In genomic region chr15:75153084-75153483, GRCh38 we compare ENCODE assay signal across 10 cellular contexts. TPM values are rescaled to one million over a fixed set of nuclear protein-coding genes. Genes with fewer than 3 reads are reported as not detected.
DNase-seq lines count a peak whose midpoint lies in the region; ATAC-seq and TF ChIP-seq lines count a peak whose summit lies in the region.
"Had no signal": no experiment of that assay in that cellular context is flagged by ENCODE, and none has a peak within 500 bp of the region (broad histone marks: within the 10 kb centered on the region; RNA-seq: fewer than 3 reads in every experiment).

No MANE protein-coding gene starts in this region.

- TF ChIP-seq CTCF in WERI-Rb-1 (IDR thresholded peaks at IDR 0.05; ENCODE audit: low read depth, low read length) (no peak), lung (IDR thresholded peaks at IDR 0.05; ENCODE audit: control extremely low read depth, extremely low read depth) (no peak)

- peaks cover under 1% of the 10 kb centered on the region for H3K9me3 ChIP-seq in WERI-Rb-1 (ENCODE audit: severe bottlenecking)
- H3K9me3 ChIP-seq in lung (ENCODE audit: control insufficient read depth in 2 of 2, insufficient read depth in 1 of 2, low read length in 1 of 2) = peaks cover 0 to 2% of the 10 kb centered on the region in 2 donors
- no peaks in the 10 kb centered on the region for H3K9me3 ChIP-seq in CD8-positive, alpha-beta memory T cell (ENCODE audit: low read length)

- no peak for TF ChIP-seq EP300 in Ishikawa (IDR thresholded peaks at IDR 0.05; ENCODE audit: borderline replicate concordance)

- WGBS in lung, 2 donors = 55 to 70% methylated on average over 4 of the region's 4 CpGs

- peak overlapping the region; percentile 77 for H3K27ac ChIP-seq in WERI-Rb-1
- no peak overlapping the region for H3K27ac ChIP-seq in lung (ENCODE audit: low read depth in 1 of 2, low read length in 1 of 2)
- H3K27ac ChIP-seq in CD8-positive, alpha-beta memory T cell (ENCODE audit: low read depth, low read length) = no peak overlapping the region
- H3K27ac ChIP-seq: 22Rv1 had no signal

- H3K4me1 ChIP-seq in lung (ENCODE audit: control insufficient read depth in 2 of 2, insufficient read depth in 2 of 2, low read length in 2 of 2) = no peaks in the 10 kb centered on the region
- no peaks in the 10 kb centered on the region for H3K4me1 ChIP-seq in CD8-positive, alpha-beta memory T cell (ENCODE audit: insufficient read depth, low read length)

- POLR2A ChIA-PET in CD8-positive, alpha-beta memory T cell (lab: Charles Lee) = no interaction called here

- peak; percentile 40 for DNase-seq in DMS 273 (lab: John Stamatoyannopoulos, UW; ENCODE audit: unreplicated experiment)
- no peak for DNase-seq in DMS 273 treated with DMSO at 0.1 percent for 48 hours (lab: John Stamatoyannopoulos, UW)
- no peak for DNase-seq in WERI-Rb-1
- peak; percentile 33 for DNase-seq in lung (ENCODE audit: low spot score)
- no peak for DNase-seq in CD8-positive, alpha-beta memory T cell
- DNase-seq in T-helper 9 cell = no peak
- DNase-seq: NCI-H1694 had no signal

- no peaks in the 10 kb centered on the region for H3K27me3 Mint-ChIP-seq in CD8-positive, alpha-beta memory T cell

- H3K4me3 ChIP-seq in WERI-Rb-1 (ENCODE audit: low read depth, low read length) (no peak overlapping the region), lung (no peak overlapping the region)
- H3K4me3 ChIP-seq in CD8-positive, alpha-beta memory T cell (ENCODE audit: low read length) = no peak overlapping the region

- H3K27me3 ChIP-seq in WERI-Rb-1 (ENCODE audit: insufficient read depth, low read depth, severe bottlenecking) (no peaks in the 10 kb centered on the region), lung (ENCODE audit: control insufficient read depth, insufficient read depth) (no peaks in the 10 kb centered on the region)
- no peaks in the 10 kb centered on the region for H3K27me3 ChIP-seq in CD8-positive, alpha-beta memory T cell (ENCODE audit: insufficient read depth, low read length, poor library complexity, severe bottlenecking)

- H3K36me3 Mint-ChIP-seq in CD8-positive, alpha-beta memory T cell = no peaks in the 10 kb centered on the region

- no peak for TF ChIP-seq RAD21 in Ishikawa (IDR thresholded peaks at IDR 0.05; ENCODE audit: low read depth)

- H3K36me3 ChIP-seq in WERI-Rb-1 (no peaks in the 10 kb centered on the region), lung (ENCODE audit: control insufficient read depth in 2 of 2, insufficient read depth in 2 of 2, low read length in 2 of 2) (no peaks in the 10 kb centered on the region)
- no peaks in the 10 kb centered on the region for H3K36me3 ChIP-seq in CD8-positive, alpha-beta memory T cell (ENCODE audit: insufficient read depth, low read length)

- H3K4me3 Mint-ChIP-seq in CD8-positive, alpha-beta memory T cell = no peak overlapping the region

- ATAC-seq in lung (ENCODE audit: insufficient read depth, low FRiP score) (no peak), GM19467 (IDR thresholded peaks at IDR 0.05; ENCODE audit: unreplicated experiment) (no peak)

- peaks cover 0 to 4% (median under 1%) of the 10 kb centered on the region in 5 donors for H3K9me3 Mint-ChIP-seq in CD8-positive, alpha-beta memory T cell

- CTCF ChIA-PET in CD8-positive, alpha-beta memory T cell (lab: Charles Lee) = no interaction called here

- no peak overlapping the region for H3K27ac Mint-ChIP-seq in CD8-positive, alpha-beta memory T cell

- H3K4me1 Mint-ChIP-seq in CD8-positive, alpha-beta memory T cell = peaks cover 0 to 4% (median 0%) of the 10 kb centered on the region in 3 donors

TF ChIP-seq in Ishikawa, 13 proteins besides CTCF, POLR2A, EP300 and RAD21:
- TF ChIP-seq FOXM1 (IDR thresholded peaks at IDR 0.05; ENCODE audit: borderline replicate concordance, low read depth) = peak; percentile 63; the same call in 1 of the 2 replicates
- no peak for TF ChIP-seq USF1 (IDR thresholded peaks at IDR 0.05)

RNA-seq across cellular contexts. Expression of gene C15orf39, which starts 48.6 kb away (rescaled TPM):
- 10 to 100 TPM; 16.8 to 57.7 TPM for total RNA-seq in lung
- polyA plus RNA-seq in lung = 10 to 100 TPM; 13.1 to 34.4 TPM
- 10 to 100 TPM; 29.8 to 32.0 TPM for total RNA-seq in CD8-positive, alpha-beta memory T cell
- polyA plus RNA-seq in CD8-positive, alpha-beta memory T cell = 6.1 TPM

Comparison
In these comparisons a context has a peak if more than half of its experiments do, and no peak if none do; other contexts are left out.
1. DNase-seq: peak in DMS 273 (single experiment) and lung (single experiment); none in DMS 273 treated with DMSO at 0.1 percent for 48 hours (single experiment), WERI-Rb-1 (single experiment), CD8-positive, alpha-beta memory T cell (0 of 5) and T-helper 9 cell (single experiment).